7 cellular contexts compared by ENCODE assay signal in genomic region chr1:173861731-173862145, GRCh38. TPM values are rescaled to one million over a fixed set of nuclear protein-coding genes. Genes with fewer than 3 reads are reported as not detected.
DNase-seq lines count a peak whose midpoint lies in the region; ATAC-seq and TF ChIP-seq lines count a peak whose summit lies in the region.
"Had no signal": no experiment of that assay in that cellular context is flagged by ENCODE, and none has a peak within 500 bp of the region (broad histone marks: within the 10 kb centered on the region; RNA-seq: fewer than 3 reads in every experiment).

No MANE protein-coding gene starts in this region.

- peaks cover 38% of the 10 kb centered on the region for H3K36me3 Mint-ChIP-seq in natural killer cell treated with Interleukin-12 subunit alpha and Interleukin-12 subunit beta and Interleukin-15 and Interleukin-18, amount 100 ng/mL, for 72 hours
- H3K36me3 Mint-ChIP-seq in natural killer cell: peaks cover 30% of the 10 kb centered on the region
- H3K36me3 Mint-ChIP-seq in activated naive CD4-positive, alpha-beta T cell treated with anti-CD3 and anti-CD28 coated beads, Interleukin-2, amount 50 U/mL, for 24 hours: peaks cover 37% of the 10 kb centered on the region

- H3K4me3 ChIP-seq in gastrocnemius medialis: no peak overlapping the region
- H3K4me3 ChIP-seq: SJCRH30 had no signal

- peak; percentile 41 to 44 for ATAC-seq in natural killer cell treated with Interleukin-12 subunit alpha and Interleukin-12 subunit beta and Interleukin-15 and Interleukin-18, amount 100 ng/mL, for 72 hours
- ATAC-seq in natural killer cell (no peak), gastrocnemius medialis (no peak), HG02678 (IDR thresholded peaks at IDR 0.05; ENCODE audit: unreplicated experiment) (no peak)

- H3K27ac ChIP-seq in gastrocnemius medialis: no peak overlapping the region
- H3K27ac ChIP-seq: SJCRH30 had no signal

- no peaks in the 10 kb centered on the region for H3K27me3 Mint-ChIP-seq in natural killer cell treated with Interleukin-12 subunit alpha and Interleukin-12 subunit beta and Interleukin-15 and Interleukin-18, amount 100 ng/mL, for 72 hours
- no peaks in the 10 kb centered on the region for H3K27me3 Mint-ChIP-seq in natural killer cell (ENCODE audit: low read depth in 2 of 2)
- no peaks in the 10 kb centered on the region for H3K27me3 Mint-ChIP-seq in activated naive CD4-positive, alpha-beta T cell treated with anti-CD3 and anti-CD28 coated beads, Interleukin-2, amount 50 U/mL, for 24 hours

- peaks cover 27 to 29% of the 10 kb centered on the region in 2 donors for H3K4me1 Mint-ChIP-seq in natural killer cell treated with Interleukin-12 subunit alpha and Interleukin-12 subunit beta and Interleukin-15 and Interleukin-18, amount 100 ng/mL, for 72 hours (ENCODE audit: low read depth in 2 of 2)
- peaks cover 30 to 31% of the 10 kb centered on the region in 2 donors for H3K4me1 Mint-ChIP-seq in natural killer cell
- H3K4me1 Mint-ChIP-seq in activated naive CD4-positive, alpha-beta T cell treated with anti-CD3 and anti-CD28 coated beads, Interleukin-2, amount 50 U/mL, for 24 hours: peaks cover 19% of the 10 kb centered on the region

- peaks cover 0 to 86% of the 10 kb centered on the region in 2 donors for H3K36me3 ChIP-seq in gastrocnemius medialis

- no peaks in the 10 kb centered on the region for H3K27me3 ChIP-seq in gastrocnemius medialis
- H3K27me3 ChIP-seq: SJCRH30 had no signal

- H3K27ac Mint-ChIP-seq in natural killer cell treated with Interleukin-12 subunit alpha and Interleukin-12 subunit beta and Interleukin-15 and Interleukin-18, amount 100 ng/mL, for 72 hours: peak overlapping the region; percentile 55 to 89
- H3K27ac Mint-ChIP-seq in natural killer cell: no peak overlapping the region
- peak overlapping the region; percentile 99 for H3K27ac Mint-ChIP-seq in activated naive CD4-positive, alpha-beta T cell treated with anti-CD3 and anti-CD28 coated beads, Interleukin-2, amount 50 U/mL, for 24 hours

- in situ Hi-C loops in gastrocnemius medialis (cut with MboI; ENCODE audit: low sequenced_read_pairs in 4 of 4): loop anchor here in 1 of 4 donors (25.0 kb wide), 1 partner anchor 1126 kb away; the partner anchor contains the start of gene CACYBP

- no peaks in the 10 kb centered on the region for H3K9me3 Mint-ChIP-seq in natural killer cell treated with Interleukin-12 subunit alpha and Interleukin-12 subunit beta and Interleukin-15 and Interleukin-18, amount 100 ng/mL, for 72 hours
- no peaks in the 10 kb centered on the region for H3K9me3 Mint-ChIP-seq in natural killer cell
- H3K9me3 Mint-ChIP-seq in activated naive CD4-positive, alpha-beta T cell treated with anti-CD3 and anti-CD28 coated beads, Interleukin-2, amount 50 U/mL, for 24 hours: no peaks in the 10 kb centered on the region

- intact Hi-C loops in natural killer cell (cut with micrococcal nuclease) (loop anchor here (10.0 kb wide), 1 partner anchor 303 kb away; no protein-coding TSS in a partner anchor), gastrocnemius medialis (cut with DNase I; ENCODE audit: low total_unique reads) (no loop called here)

- no peak for TF ChIP-seq CTCF in natural killer cell (IDR thresholded peaks at IDR 0.05)
- TF ChIP-seq CTCF in gastrocnemius medialis (IDR thresholded peaks at IDR 0.05 in 4 of 5, conservative IDR thresholded peaks at IDR 0.05 in 1 of 5): no peak

- no peak for TF ChIP-seq POLR2A in gastrocnemius medialis (IDR thresholded peaks at IDR 0.05)

- peaks cover 12 to 16% of the 10 kb centered on the region in 2 donors for H3K4me1 ChIP-seq in gastrocnemius medialis

- H3K9me3 ChIP-seq in gastrocnemius medialis: no peaks in the 10 kb centered on the region
- H3K9me3 ChIP-seq: SJCRH30 had no signal

- no peak for DNase-seq in natural killer cell treated with Interleukin-12 subunit alpha and Interleukin-12 subunit beta and Interleukin-15 and Interleukin-18, amount 100 ng/mL, for 72 hours (ENCODE audit: low spot score)
- DNase-seq in natural killer cell: no peak
- DNase-seq in GF-D8 (lab: John Stamatoyannopoulos, UW): no peak
- DNase-seq in gastrocnemius medialis: no peak

- no peak overlapping the region for H3K4me3 Mint-ChIP-seq in natural killer cell treated with Interleukin-12 subunit alpha and Interleukin-12 subunit beta and Interleukin-15 and Interleukin-18, amount 100 ng/mL, for 72 hours
- H3K4me3 Mint-ChIP-seq in natural killer cell: no peak overlapping the region
- H3K4me3 Mint-ChIP-seq in activated naive CD4-positive, alpha-beta T cell treated with anti-CD3 and anti-CD28 coated beads, Interleukin-2, amount 50 U/mL, for 24 hours: peak overlapping the region; percentile 98

RNA-seq across cellular contexts. Expression of gene GAS5, which starts 6.1 kb away (rescaled TPM):
- total RNA-seq in natural killer cell treated with Interleukin-12 subunit alpha and Interleukin-12 subunit beta and Interleukin-15 and Interleukin-18, amount 100 ng/mL, for 72 hours: 100 to 1,000 TPM; 391 to 659 TPM
- total RNA-seq in natural killer cell (100 to 1,000 TPM; 208 to 299 (median 214) TPM), gastrocnemius medialis (100 to 1,000 TPM in 2 of 4 donors, 10 to 100 TPM in 2; 91.9 to 138 (median 98.4) TPM)

RNA-seq across cellular contexts. Expression of gene ZBTB37, which starts 6.4 kb away (rescaled TPM):
- 10 to 100 TPM; 15.6 to 19.7 TPM for total RNA-seq in natural killer cell treated with Interleukin-12 subunit alpha and Interleukin-12 subunit beta and Interleukin-15 and Interleukin-18, amount 100 ng/mL, for 72 hours
- total RNA-seq in natural killer cell (10 to 100 TPM; 38.2 to 47.3 (median 39.8) TPM), gastrocnemius medialis (10 to 100 TPM in 1 of 4 donors, 1 to 10 TPM in 3; 3.5 to 13.3 (median 4.0) TPM)

RNA-seq across cellular contexts. Expression of gene CENPL, which starts 37.1 kb away (rescaled TPM):
- 10 to 100 TPM; 23.4 to 38.7 TPM for total RNA-seq in natural killer cell treated with Interleukin-12 subunit alpha and Interleukin-12 subunit beta and Interleukin-15 and Interleukin-18, amount 100 ng/mL, for 72 hours
- total RNA-seq in natural killer cell: 10 to 100 TPM in 2 of 3 donors, 1 to 10 TPM in 1; 8.8 to 16.4 (median 10.0) TPM
- total RNA-seq in gastrocnemius medialis: 1 to 10 TPM; 1.1 to 5.0 (median 3.4) TPM

RNA-seq across cellular contexts. Expression of gene DARS2, which starts 37.3 kb away (rescaled TPM):
- 10 to 100 TPM; 27.8 to 40.9 TPM for total RNA-seq in natural killer cell treated with Interleukin-12 subunit alpha and Interleukin-12 subunit beta and Interleukin-15 and Interleukin-18, amount 100 ng/mL, for 72 hours
- total RNA-seq in natural killer cell: 1 to 10 TPM; 5.0 to 8.4 (median 5.8) TPM
- total RNA-seq in gastrocnemius medialis: 1 to 10 TPM; 4.3 to 8.9 (median 8.2) TPM

RNA-seq across cellular contexts. Expression of gene SERPINC1, which starts 55.4 kb away (rescaled TPM):
- total RNA-seq in natural killer cell treated with Interleukin-12 subunit alpha and Interleukin-12 subunit beta and Interleukin-15 and Interleukin-18, amount 100 ng/mL, for 72 hours: under 1 TPM in 1 of 2 donors, not detected in 1; 0.36 TPM
- total RNA-seq in natural killer cell (under 1 TPM in 2 of 3 donors, not detected in 1; 0.38 to 0.48 TPM), gastrocnemius medialis (1 to 10 TPM in 3 of 4 donors, not detected in 1; 1.7 to 4.5 (median 2.2) TPM)

Comparison
In these comparisons a context has a peak if more than half of its experiments do, and no peak if none do; other contexts are left out.
1. ATAC-seq: peak in natural killer cell treated with Interleukin-12 subunit alpha and Interleukin-12 subunit beta and Interleukin-15 and Interleukin-18, amount 100 ng/mL, for 72 hours (2 of 2); none in natural killer cell (0 of 3), gastrocnemius medialis (0 of 2) and HG02678 (single experiment).
2. H3K27ac Mint-ChIP-seq: peak in natural killer cell treated with Interleukin-12 subunit alpha and Interleukin-12 subunit beta and Interleukin-15 and Interleukin-18, amount 100 ng/mL, for 72 hours (2 of 2) and activated naive CD4-positive, alpha-beta T cell treated with anti-CD3 and anti-CD28 coated beads, Interleukin-2, amount 50 U/mL, for 24 hours (single experiment); none in natural killer cell (0 of 2).